In genomic region chr13:89486065-89486464, GRCh38 we compare ENCODE assay signal across 22 cellular contexts.
DNase-seq lines count a peak whose midpoint lies in the region; ATAC-seq, FAIRE-seq and TF ChIP-seq lines count a peak whose summit lies in the region.
"Had no signal": no experiment of that assay in that cellular context is flagged by ENCODE, and none has a peak within 500 bp of the region (broad histone marks: within the 10 kb centered on the region; RNA-seq: fewer than 3 reads in every experiment).

No MANE protein-coding gene starts in this region.

- no peak for TF ChIP-seq CTCF in D721Med (IDR thresholded peaks at IDR 0.05; ENCODE audit: insufficient read depth, missing control alignments)

- DNase-seq in D721Med (ENCODE audit: insufficient read length, low spot score) (no peak), NCI-H226 (peak; percentile 59), HTR-8/SVneo (ENCODE audit: insufficient read length, low spot score) (no peak)
- DNase-seq: 8988T; ACHN; AML-193; BE2C; CD4-positive, alpha-beta T cell; CD8-positive, alpha-beta memory T cell; DMS53; DMS79 treated with DMSO at 0.1 percent for 48 hours; GF-D8; GM23248; H7; HCEC 1CT had no signal

- no peak for ATAC-seq in SK-N-SH treated with all-trans-retinoic acid at 6 μM for 48 hours
- ATAC-seq in GM18517 (IDR thresholded peaks at IDR 0.05; ENCODE audit: unreplicated experiment), result no peak
- ATAC-seq in HG02759 (IDR thresholded peaks at IDR 0.05; ENCODE audit: unreplicated experiment), result no peak
- ATAC-seq: A549 had no signal

- FAIRE-seq in D721Med (lab: Jason Lieb, UNC) (peak; percentile 68), HTR-8/SVneo (lab: Jason Lieb, UNC) (no peak)
- FAIRE-seq: A549, GM12891, GM18507, H1 had no signal

TF ChIP-seq in SK-N-SH treated with all-trans-retinoic acid at 6 μM for 48 hours, 23 proteins besides CTCF, POLR2A, EP300 and RAD21:
- TF ChIP-seq CSDC2 (CRISPR knock-in tag; IDR thresholded peaks at IDR 0.05) (peak; percentile 89), BACH2 (CRISPR knock-in tag; IDR thresholded peaks at IDR 0.05; ENCODE audit: borderline replicate concordance) (peak; percentile 85), TCF4 (CRISPR knock-in tag; IDR thresholded peaks at IDR 0.05; ENCODE audit: borderline replicate concordance) (peak; percentile 86), ISL1 (CRISPR knock-in tag; IDR thresholded peaks at IDR 0.05) (peak; percentile 94), ZC3H10 (CRISPR knock-in tag; IDR thresholded peaks at IDR 0.05) (no peak), ZFP3 (CRISPR knock-in tag; IDR thresholded peaks at IDR 0.05) (0 out of 2 replicates have a peak, but pooled peaks have one; percentile 67), ZNF70 (CRISPR knock-in tag; IDR thresholded peaks at IDR 0.05) (no peak), CREB5 (CRISPR knock-in tag; IDR thresholded peaks at IDR 0.05; ENCODE audit: low read depth) (peak; percentile 91; the same call in 1 of the 2 replicates), TSHZ2 (CRISPR knock-in tag; IDR thresholded peaks at IDR 0.05) (peak; percentile 99), ARNTL (CRISPR knock-in tag; IDR thresholded peaks at IDR 0.05; ENCODE audit: borderline replicate concordance, low read depth) (peak; percentile 72; the same call in 1 of the 2 replicates), ZNF8 (CRISPR knock-in tag; IDR thresholded peaks at IDR 0.05) (peak; percentile 48; the same call in 1 of the 2 replicates), CSRNP3 (CRISPR knock-in tag; IDR thresholded peaks at IDR 0.05) (peak; percentile 79), PATZ1 (CRISPR knock-in tag; IDR thresholded peaks at IDR 0.05; ENCODE audit: borderline replicate concordance) (no peak), ESRRG (CRISPR knock-in tag; IDR thresholded peaks at IDR 0.05) (peak; percentile 62; the same call in 1 of the 2 replicates), SNAI2 (CRISPR knock-in tag; IDR thresholded peaks at IDR 0.05) (peak; percentile 85), ZFP30 (CRISPR knock-in tag; IDR thresholded peaks at IDR 0.05) (peak; percentile 70), GLIS3 (CRISPR knock-in tag; IDR thresholded peaks at IDR 0.05) (peak; percentile 88; the same call in 1 of the 2 replicates), PPARA (CRISPR knock-in tag; IDR thresholded peaks at IDR 0.05; ENCODE audit: borderline replicate concordance) (peak; percentile 84; the same call in 1 of the 2 replicates), POU6F1 (CRISPR knock-in tag; IDR thresholded peaks at IDR 0.05; ENCODE audit: borderline replicate concordance, low read depth) (no peak), OSR1 (CRISPR knock-in tag; IDR thresholded peaks at IDR 0.05) (no peak), RARB (CRISPR knock-in tag; IDR thresholded peaks at IDR 0.05) (no peak), TOX (CRISPR knock-in tag; IDR thresholded peaks at IDR 0.05; ENCODE audit: borderline replicate concordance) (no peak)
